16 cellular contexts compared by ENCODE assay signal in genomic region chr16:15621889-15622288, GRCh38. TPM values are rescaled to one million over a fixed set of nuclear protein-coding genes. Genes with fewer than 3 reads are reported as not detected.
DNase-seq lines count a peak whose midpoint lies in the region; ATAC-seq and TF ChIP-seq lines count a peak whose summit lies in the region.
"Had no signal": no experiment of that assay in that cellular context is flagged by ENCODE, and none has a peak within 500 bp of the region (broad histone marks: within the 10 kb centered on the region; RNA-seq: fewer than 3 reads in every experiment).

No MANE protein-coding gene starts in this region.

- no peak overlapping the region for H2BK5ac ChIP-seq in H9 (ENCODE audit: insufficient read length, low read length)

- no peaks in the 10 kb centered on the region for H4K20me1 ChIP-seq in H9 (ENCODE audit: control insufficient read depth, insufficient read depth, insufficient read length)

- H3K9me3 Mint-ChIP-seq in activated naive CD4-positive, alpha-beta T cell treated with anti-CD3 and anti-CD28 coated beads, Interleukin-2, amount 50 U/mL, for 24 hours: no peaks in the 10 kb centered on the region
- no peaks in the 10 kb centered on the region for H3K9me3 Mint-ChIP-seq in activated naive CD8-positive, alpha-beta T cell treated with anti-CD3 and anti-CD28 coated beads for 36 hours
- no peaks in the 10 kb centered on the region for H3K9me3 Mint-ChIP-seq in memory B cell
- H3K9me3 Mint-ChIP-seq in H9: no peaks in the 10 kb centered on the region

- no peak overlapping the region for H3K23ac ChIP-seq in H9 (ENCODE audit: insufficient read length, low read depth, low read length)

- H3K14ac ChIP-seq in H9 (ENCODE audit: insufficient read depth, low read length): no peak overlapping the region

- no peak overlapping the region for H2BK12ac ChIP-seq in H9 (ENCODE audit: insufficient read length, low read depth, low read length)

- no peak for ATAC-seq in memory B cell (ENCODE audit: low read depth)
- ATAC-seq: PC-3 had no signal

- H3K9ac ChIP-seq in H9 (ENCODE audit: extremely low read depth, insufficient read length, low read length): no peak overlapping the region

- no peaks in the 10 kb centered on the region for H3K4me1 ChIP-seq in H9 (ENCODE audit: insufficient read depth, low read length)
- H3K4me1 ChIP-seq: Caco-2 had no signal

- H2BK15ac ChIP-seq in H9 (ENCODE audit: low read depth, low read length): no peak overlapping the region

- no peak overlapping the region for H3K18ac ChIP-seq in H9 (ENCODE audit: insufficient read length, low read depth, low read length)

- peaks cover 25% of the 10 kb centered on the region for H3K36me3 Mint-ChIP-seq in activated naive CD4-positive, alpha-beta T cell treated with anti-CD3 and anti-CD28 coated beads, Interleukin-2, amount 50 U/mL, for 24 hours
- peaks cover 33% of the 10 kb centered on the region for H3K36me3 Mint-ChIP-seq in activated naive CD8-positive, alpha-beta T cell treated with anti-CD3 and anti-CD28 coated beads for 36 hours
- H3K36me3 Mint-ChIP-seq in memory B cell (peaks cover 45% of the 10 kb centered on the region), H9 (ENCODE audit: insufficient read depth in 1 of 3, low read depth in 3 of 3) (peaks cover 21 to 74% (median 56%) of the 10 kb centered on the region in 3 experiments; a peak in 6 of 7 replicates)

- no peak overlapping the region for H3T11ph ChIP-seq in H9 (ENCODE audit: low read length)

- no peak overlapping the region for H3K4ac ChIP-seq in H9 (ENCODE audit: low read depth, low read length)

- H4K91ac ChIP-seq in H9 (ENCODE audit: insufficient read length, low read depth, low read length): no peak overlapping the region

- H3K56ac ChIP-seq in H9 (ENCODE audit: insufficient read length, low read depth, low read length): no peak overlapping the region

- H3K79me1 ChIP-seq in H9 (ENCODE audit: insufficient read depth, low read depth, low read length, poor library complexity, severe bottlenecking): no peaks in the 10 kb centered on the region

- H3K27me3 ChIP-seq in H9 (ENCODE audit: insufficient read depth, low read length): no peaks in the 10 kb centered on the region

- H2AFZ ChIP-seq in H9 (ENCODE audit: low read length): no peak overlapping the region

- H3K27me3 Mint-ChIP-seq in activated naive CD4-positive, alpha-beta T cell treated with anti-CD3 and anti-CD28 coated beads, Interleukin-2, amount 50 U/mL, for 24 hours: no peaks in the 10 kb centered on the region
- H3K27me3 Mint-ChIP-seq in activated naive CD8-positive, alpha-beta T cell treated with anti-CD3 and anti-CD28 coated beads for 36 hours: no peaks in the 10 kb centered on the region
- H3K27me3 Mint-ChIP-seq in memory B cell (no peaks in the 10 kb centered on the region), H9 (ENCODE audit: low read depth) (no peaks in the 10 kb centered on the region)

- no peaks in the 10 kb centered on the region for H3K9me3 ChIP-seq in H9 (ENCODE audit: control insufficient read depth, low read depth, low read length)
- H3K9me3 ChIP-seq: Caco-2 had no signal

- H3K4me1 Mint-ChIP-seq in activated naive CD4-positive, alpha-beta T cell treated with anti-CD3 and anti-CD28 coated beads, Interleukin-2, amount 50 U/mL, for 24 hours: peaks cover 5% of the 10 kb centered on the region
- H3K4me1 Mint-ChIP-seq in activated naive CD8-positive, alpha-beta T cell treated with anti-CD3 and anti-CD28 coated beads for 36 hours: peaks cover 7% of the 10 kb centered on the region
- H3K4me1 Mint-ChIP-seq in memory B cell: peaks cover 5% of the 10 kb centered on the region
- H3K4me1 Mint-ChIP-seq in H9: no peaks in the 10 kb centered on the region

- H3K79me2 ChIP-seq in H9 (ENCODE audit: insufficient read depth, low read length): no peaks in the 10 kb centered on the region

- DNase-seq in activated naive CD4-positive, alpha-beta T cell treated with anti-CD3 and anti-CD28 coated beads, Interleukin-2, amount 50 U/mL, for 16 hours: no peak
- no peak for DNase-seq in activated naive CD8-positive, alpha-beta T cell treated with anti-CD3 and anti-CD28 coated beads for 36 hours
- DNase-seq in memory B cell (ENCODE audit: low spot score in 2 of 2) (no peak), DMS53 (lab: John Stamatoyannopoulos, UW) (no peak), H9 (no peak), dermis blood vessel endothelial cell (no peak)
- DNase-seq: Caco-2, DMS153, EL, NCI-H1436, NCI-H2029 treated with DMSO at 0.1 percent for 48 hours, NCI-H2171 treated with DMSO at 0.1 percent for 48 hours, NCI-H774, PC-3 had no signal

- H2AK5ac ChIP-seq in H9 (ENCODE audit: insufficient read length, low read length): no peak overlapping the region

- no peak overlapping the region for H2BK120ac ChIP-seq in H9 (ENCODE audit: low read depth, low read length, poor library complexity, severe bottlenecking)

- H4K8ac ChIP-seq in H9 (replicated peaks; ENCODE audit: insufficient read length, low read depth, low read length): no peak overlapping the region

- no peak overlapping the region for H3K27ac ChIP-seq in H9 (ENCODE audit: insufficient read length, low read depth, low read length)
- H3K27ac ChIP-seq: C4-2B had no signal

- H3K27ac Mint-ChIP-seq in activated naive CD4-positive, alpha-beta T cell treated with anti-CD3 and anti-CD28 coated beads, Interleukin-2, amount 50 U/mL, for 24 hours: peak overlapping the region; percentile 14
- H3K27ac Mint-ChIP-seq in activated naive CD8-positive, alpha-beta T cell treated with anti-CD3 and anti-CD28 coated beads for 36 hours: peak overlapping the region; percentile 25
- peak overlapping the region; percentile 60 for H3K27ac Mint-ChIP-seq in memory B cell
- H3K27ac Mint-ChIP-seq in H9: 0 out of 7 replicates have a peak overlapping the region, but pooled peaks of 1 of the 3 experiments have one; percentile 3

- no peaks in the 10 kb centered on the region for H3K23me2 ChIP-seq in H9 (ENCODE audit: insufficient read length, low read depth, low read length, poor library complexity, severe bottlenecking)

- TF ChIP-seq CTCF in H9 (conservative IDR thresholded peaks at IDR 0.05): no peak

- no peak overlapping the region for H3K4me2 ChIP-seq in H9 (ENCODE audit: insufficient read depth, insufficient read length, low read length)

- H4K5ac ChIP-seq in H9 (ENCODE audit: insufficient read length, low read depth, low read length): no peak overlapping the region

- no peak overlapping the region for H2BK20ac ChIP-seq in H9 (ENCODE audit: low read depth, low read length, poor library complexity, severe bottlenecking)

- no peak overlapping the region for H3K4me3 Mint-ChIP-seq in activated naive CD4-positive, alpha-beta T cell treated with anti-CD3 and anti-CD28 coated beads, Interleukin-2, amount 50 U/mL, for 24 hours
- H3K4me3 Mint-ChIP-seq in activated naive CD8-positive, alpha-beta T cell treated with anti-CD3 and anti-CD28 coated beads for 36 hours: no peak overlapping the region
- H3K4me3 Mint-ChIP-seq in memory B cell (no peak overlapping the region), H9 (no peak overlapping the region)

- no CpG with 5 or more reads among the region's 8 CpGs for WGBS in H9 (ENCODE audit: extremely low coverage, insufficient read length, low lambda C conversion rate)

RNA-seq across cellular contexts. Expression of gene MARF1, which starts 21.1 kb away (rescaled TPM):
- total RNA-seq in activated naive CD8-positive, alpha-beta T cell treated with anti-CD3 and anti-CD28 coated beads for 36 hours: 10 to 100 TPM; 51.0 to 52.1 TPM
- total RNA-seq in H9 (2021) (22.3 and 23.3 TPM in 2 replicates), dermis blood vessel endothelial cell (15.3 and 24.2 TPM in 2 replicates)

RNA-seq across cellular contexts. Expression of gene NDE1, which starts 28.2 kb away (rescaled TPM):
- 100 to 1,000 TPM; 115 to 117 TPM for total RNA-seq in activated naive CD8-positive, alpha-beta T cell treated with anti-CD3 and anti-CD28 coated beads for 36 hours
- 45.9 and 49.6 TPM in 2 replicates for total RNA-seq in H9 (2021)
- 44.4 and 80.1 TPM in 2 replicates for total RNA-seq in dermis blood vessel endothelial cell
